In the genomic region with DNA sequence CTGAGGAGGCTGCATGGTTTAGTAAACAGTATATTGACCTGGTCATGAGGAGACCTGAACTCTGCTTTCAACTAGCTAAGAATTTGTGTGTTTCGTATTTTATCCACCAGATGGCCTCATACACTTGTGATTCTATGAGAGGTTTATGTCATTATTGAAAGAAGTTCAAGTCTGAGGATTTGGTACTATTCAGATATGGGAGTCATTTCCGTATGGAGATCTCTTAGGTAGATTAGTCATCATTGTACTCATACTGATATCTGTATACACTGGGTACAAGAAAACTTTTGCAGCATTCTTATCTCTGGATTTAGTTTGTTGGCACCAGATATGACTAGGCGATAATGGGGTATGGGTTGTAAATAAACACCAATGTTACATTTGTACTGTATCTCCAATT, we compare ENCODE assay signal across 8 cellular contexts. TPM values are rescaled to one million over a fixed set of nuclear protein-coding genes. Genes with fewer than 3 reads are reported as not detected.
A peak's percentile ranks its signal among the peaks of the same experiment; 100 is the strongest.
DNase-seq lines count a peak whose midpoint lies in the region; ATAC-seq and TF ChIP-seq lines count a peak whose summit lies in the region.

No MANE protein-coding gene starts in this region.

- intact Hi-C loops in natural killer cell (cut with micrococcal nuclease), result loop anchor here (1.0 to 10.0 kb wide), 2 partner anchors 245 to 602 kb away; no protein-coding TSS in a partner anchor

- ATAC-seq in GM21786 (IDR thresholded peaks at IDR 0.05; ENCODE audit: unreplicated experiment), result peak; percentile 56
- ATAC-seq in natural killer cell, result peak; percentile 46 to 57 (median 54)
- ATAC-seq in GM21528 (IDR thresholded peaks at IDR 0.05; ENCODE audit: low FRiP score, unreplicated experiment), result no peak

- H3K4me3 Mint-ChIP-seq in natural killer cell, result no peak overlapping the region

- no peak for TF ChIP-seq POLR2A in erythroblast (IDR thresholded peaks at IDR 0.05; ENCODE audit: low read length)

- peak; percentile 53 for TF ChIP-seq CTCF in natural killer cell (IDR thresholded peaks at IDR 0.05)

- no peaks in the 10 kb centered on the region for H3K9me3 Mint-ChIP-seq in natural killer cell

- no peaks in the 10 kb centered on the region for H3K27me3 Mint-ChIP-seq in natural killer cell (ENCODE audit: low read depth in 2 of 2)

- peak; percentile 89 for DNase-seq in DMS53 (lab: John Stamatoyannopoulos, UW)
- peak; percentile 86 for DNase-seq in NAMALWA (ENCODE audit: low spot score)
- peak; percentile 56 for DNase-seq in SK-N-DZ (ENCODE audit: low spot score)
- peak; percentile 67 to 79 for DNase-seq in erythroblast (lab: John Stamatoyannopoulos, UW)
- DNase-seq in natural killer cell, result no peak
- no peak for DNase-seq in 8988T

- peaks cover 0 to 4% of the 10 kb centered on the region in 2 donors for H3K4me1 Mint-ChIP-seq in natural killer cell

- H3K36me3 Mint-ChIP-seq in natural killer cell, result peaks cover 19% of the 10 kb centered on the region

- H3K27ac Mint-ChIP-seq in natural killer cell, result no peak overlapping the region

RNA-seq across cellular contexts. Expression of a gene that starts 26.6 kb away (rescaled TPM):
- 14.4 and 16.7 TPM in 2 replicates for polyA plus RNA-seq in SK-N-DZ (2014; cell fraction: cytosol; rRNA removed)
- polyA plus RNA-seq in SK-N-DZ (2014; cell fraction: nucleus; rRNA removed), result 7.1 and 7.8 TPM in 2 replicates
- total RNA-seq in natural killer cell, result 10 to 100 TPM; 16.8 to 25.0 (median 21.8) TPM

RNA-seq across cellular contexts. Expression of a gene that starts 43.2 kb away (rescaled TPM):
- polyA plus RNA-seq in SK-N-DZ (2014; cell fraction: cytosol; rRNA removed), result 157 and 158 TPM in 2 replicates
- polyA plus RNA-seq in SK-N-DZ (2014; cell fraction: nucleus; rRNA removed), result 99.8 and 159 TPM in 2 replicates
- total RNA-seq in natural killer cell, result 10 to 100 TPM; 26.9 to 31.7 (median 28.5) TPM

Comparison
In these comparisons a context has a peak if more than half of its experiments do, and no peak if none do; other contexts are left out.
1. DNase-seq: peak in DMS53 (single experiment), NAMALWA (single experiment), SK-N-DZ (single experiment) and erythroblast (2 of 2); none in natural killer cell (single experiment) and 8988T (single experiment).